ENCODE assay signal across 10 cellular contexts in genomic region chr10:48727866-48728265, GRCh38. TPM values are rescaled to one million over a fixed set of nuclear protein-coding genes. Genes with fewer than 3 reads are reported as not detected.
"Had no signal": no experiment of that assay in that cellular context is flagged by ENCODE, and none has a peak within 500 bp of the region (broad histone marks: within the 10 kb centered on the region; RNA-seq: fewer than 3 reads in every experiment).

No MANE protein-coding gene starts in this region.

- H3K27ac Mint-ChIP-seq: HFFc6 had no signal

- H3K4me1 ChIP-seq: HAP-1 had no signal

- H3K36me3 ChIP-seq: HAP-1 had no signal

- H3K9me3 ChIP-seq: HAP-1 had no signal

- H2AFZ ChIP-seq: GM23248 had no signal

- H3K4me3 ChIP-seq: GM23248, HAP-1 had no signal

- H3K4me3 Mint-ChIP-seq: HFFc6, IgD-negative memory B cell had no signal

- H3K9me3 Mint-ChIP-seq: HFFc6, IgD-negative memory B cell had no signal

- DNase-seq: GM23248, GOT3, H7, HFFc6 had no signal

- H3K27me3 Mint-ChIP-seq: IgD-negative memory B cell had no signal

- ATAC-seq: HCT116, HepG2 had no signal

- H3K9ac ChIP-seq: GM23248 had no signal

- H3K27ac ChIP-seq: GM23248, HL-60 had no signal

RNA-seq across cellular contexts. Expression of gene WDFY4, which starts 43.2 kb away (rescaled TPM):
- total RNA-seq: GM23248, H4, H7, HepG2, HFFc6 had no signal
- polyA plus RNA-seq: GM23248, HepG2 had no signal
